Comparison of ENCODE assay signal across 9 cellular contexts in the genomic region with DNA sequence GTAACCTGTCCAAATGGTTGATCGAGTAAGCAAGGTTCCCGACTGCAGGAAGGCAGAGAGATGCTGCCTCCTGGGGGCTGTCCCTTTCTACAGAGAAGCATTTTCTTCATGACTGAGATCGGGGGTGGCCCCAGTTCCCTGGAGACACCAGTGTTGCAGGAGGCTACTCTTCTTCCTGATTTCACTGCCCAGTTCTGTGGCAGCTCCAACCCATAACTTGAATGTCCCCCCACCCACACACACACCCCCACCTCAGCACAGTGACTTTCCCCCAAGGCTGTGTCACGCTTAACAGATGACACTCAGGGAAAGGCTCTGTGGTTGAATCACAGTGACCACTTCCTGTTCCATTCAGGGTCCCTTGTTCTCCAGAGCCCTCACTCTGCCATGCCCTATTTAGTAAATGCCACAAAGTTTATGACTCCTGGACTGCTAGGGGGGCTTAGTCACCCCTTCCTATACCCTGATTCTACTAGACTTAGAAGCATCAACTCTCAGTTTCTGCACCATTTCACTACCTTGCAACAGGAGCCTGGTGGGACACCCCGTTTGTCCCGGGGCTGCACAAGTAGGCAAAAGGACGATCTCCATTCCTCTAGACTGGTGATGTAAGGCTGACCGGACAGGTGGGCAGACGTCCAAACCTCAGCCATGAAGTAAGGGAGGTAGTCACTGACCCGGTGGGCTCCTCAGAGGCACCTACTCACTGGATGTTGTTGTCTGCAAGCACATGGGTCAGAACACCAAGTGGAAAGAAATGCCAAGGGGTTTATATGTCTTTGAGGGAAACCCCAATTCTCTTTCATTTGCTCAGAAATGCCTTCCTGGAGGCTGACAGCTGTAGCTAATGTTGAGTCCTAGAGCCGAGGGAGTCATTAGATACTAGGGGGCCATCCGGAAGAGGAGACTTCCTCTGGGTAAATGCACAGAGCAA.
DNase-seq lines count a peak whose midpoint lies in the region; ATAC-seq lines count a peak whose summit lies in the region.
"Had no signal": no experiment of that assay in that cellular context is flagged by ENCODE, and none has a peak within 500 bp of the region (broad histone marks: within the 10 kb centered on the region; RNA-seq: fewer than 3 reads in every experiment).

No MANE protein-coding gene starts in this region.

- ATAC-seq in GM18508 (IDR thresholded peaks at IDR 0.05; ENCODE audit: insufficient read depth, unreplicated experiment) (peak; percentile 84), HG02642 (IDR thresholded peaks at IDR 0.05; ENCODE audit: poor library complexity, unreplicated experiment) (peak; percentile 87)

- DNase-seq in NCI-H226 (peak; percentile 57), germinal center (ENCODE audit: low spot score) (peak; percentile 24), NCI-H1105 treated with DMSO at 0.1 percent for 48 hours (lab: John Stamatoyannopoulos, UW) (no peak), NCI-H1694 (lab: John Stamatoyannopoulos, UW) (no peak)
- DNase-seq in activated CD8-positive, alpha-beta memory T cell treated with anti-CD3 and anti-CD28 coated beads, Interleukin-2, amount 50 U/mL, for 4 hours = peak; percentile 71
- DNase-seq in stimulated activated CD4-positive, alpha-beta T cell treated with anti-CD3 and anti-CD28 coated beads, Interleukin-2, amount 100 ng/mL, for 4 hours (ENCODE audit: low read depth) = peak; percentile 69
- DNase-seq: gastrocnemius medialis had no signal

Comparison
In these comparisons a context has a peak if more than half of its experiments do, and no peak if none do; other contexts are left out.
1. DNase-seq: peak in NCI-H226 (single experiment), activated CD8-positive, alpha-beta memory T cell treated with anti-CD3 and anti-CD28 coated beads, Interleukin-2, amount 50 U/mL, for 4 hours (single experiment), germinal center (single experiment) and stimulated activated CD4-positive, alpha-beta T cell treated with anti-CD3 and anti-CD28 coated beads, Interleukin-2, amount 100 ng/mL, for 4 hours (single experiment); none in NCI-H1105 treated with DMSO at 0.1 percent for 48 hours (single experiment) and NCI-H1694 (single experiment).